8 cellular contexts compared by ENCODE assay signal in genomic region chr1:220776725-220777326, GRCh38. TPM values are rescaled to one million over a fixed set of nuclear protein-coding genes. Genes with fewer than 3 reads are reported as not detected.
DNase-seq lines count a peak whose midpoint lies in the region; ATAC-seq and TF ChIP-seq lines count a peak whose summit lies in the region.

No MANE protein-coding gene starts in this region.

- TF ChIP-seq CTCF in GM06990 (IDR thresholded peaks at IDR 0.05; ENCODE audit: insufficient read depth, low read length, poor library complexity, severe bottlenecking) = peak; percentile 94
- peak; percentile 92 for TF ChIP-seq CTCF in LNCaP clone FGC (IDR thresholded peaks at IDR 0.05; ENCODE audit: control insufficient read depth, extremely low read depth, insufficient read depth)
- peak; percentile 97 for TF ChIP-seq CTCF in progenitor cell of endocrine pancreas (IDR thresholded peaks at IDR 0.05; ENCODE audit: unreplicated experiment)

- peak; percentile 68 for DNase-seq in GM06990 (ENCODE audit: extremely low read depth, insufficient read length)
- DNase-seq in GOT3 (lab: John Stamatoyannopoulos, UW) = peak; percentile 8
- no peak for DNase-seq in LNCaP clone FGC (ENCODE audit: low read depth)
- DNase-seq in SHP77 (lab: John Stamatoyannopoulos, UW) = peak; percentile 57 to 58
- DNase-seq in activated naive CD4-positive, alpha-beta T cell treated with anti-CD3 and anti-CD28 coated beads, Interleukin-2, amount 10 ng/mL, durations not matched to agents 7 days and 5 days = peak; percentile 77
- DNase-seq in Right ventricle myocardium inferior (ENCODE audit: missing footprints) = peak; percentile 92
- peak; percentile 84 for DNase-seq in progenitor cell of endocrine pancreas (ENCODE audit: low spot score, unreplicated experiment)

- H3K27ac Mint-ChIP-seq in activated naive CD4-positive, alpha-beta T cell treated with anti-CD3 and anti-CD28 coated beads, Interleukin-2, amount 10 ng/mL, durations not matched to agents 7 days and 5 days = no peak overlapping the region
- no peak overlapping the region for H3K27ac Mint-ChIP-seq in progenitor cell of endocrine pancreas

- peaks cover 12% of the 10 kb centered on the region for H3K27me3 Mint-ChIP-seq in activated naive CD4-positive, alpha-beta T cell treated with anti-CD3 and anti-CD28 coated beads, Interleukin-2, amount 10 ng/mL, durations not matched to agents 7 days and 5 days
- H3K27me3 Mint-ChIP-seq in progenitor cell of endocrine pancreas = no peaks in the 10 kb centered on the region

- no peak overlapping the region for H3K4me3 Mint-ChIP-seq in activated naive CD4-positive, alpha-beta T cell treated with anti-CD3 and anti-CD28 coated beads, Interleukin-2, amount 10 ng/mL, durations not matched to agents 7 days and 5 days
- no peak overlapping the region for H3K4me3 Mint-ChIP-seq in progenitor cell of endocrine pancreas (ENCODE audit: low read depth)

- H3K27me3 ChIP-seq in GM06990 (replicated peaks; ENCODE audit: control insufficient read depth, insufficient read depth, low read length) = no peaks in the 10 kb centered on the region

- intact Hi-C loops in Right ventricle myocardium inferior (cut with DNase I) = no loop called here

- CTCF ChIA-PET in activated naive CD4-positive, alpha-beta T cell treated with anti-CD3 and anti-CD28 coated beads, Interleukin-2, amount 10 ng/mL, durations not matched to agents 7 days and 5 days (lab: Charles Lee) = interaction anchor here (0.6 to 3.5 kb wide), 16 partner anchors 10 to 788 kb away, joined by 3 to 15 read pairs (median 3); partner anchors contain the start of gene MTARC1

- no peaks in the 10 kb centered on the region for H3K36me3 Mint-ChIP-seq in activated naive CD4-positive, alpha-beta T cell treated with anti-CD3 and anti-CD28 coated beads, Interleukin-2, amount 10 ng/mL, durations not matched to agents 7 days and 5 days
- no peaks in the 10 kb centered on the region for H3K36me3 Mint-ChIP-seq in progenitor cell of endocrine pancreas (ENCODE audit: insufficient read depth)

- peaks cover 1% of the 10 kb centered on the region; the same call in 1 of the 2 replicates for H3K36me3 ChIP-seq in GM06990 (ENCODE audit: control insufficient read depth, insufficient read depth, low read length)

- no peaks in the 10 kb centered on the region for H3K9me3 Mint-ChIP-seq in activated naive CD4-positive, alpha-beta T cell treated with anti-CD3 and anti-CD28 coated beads, Interleukin-2, amount 10 ng/mL, durations not matched to agents 7 days and 5 days
- no peaks in the 10 kb centered on the region for H3K9me3 Mint-ChIP-seq in progenitor cell of endocrine pancreas (ENCODE audit: low read depth)

- peak; percentile 93 for ATAC-seq in Right ventricle myocardium inferior
- ATAC-seq in GM21447 (IDR thresholded peaks at IDR 0.05; ENCODE audit: unreplicated experiment) = no peak

- H3K4me3 ChIP-seq in GM06990 (replicated peaks; ENCODE audit: low read depth, low read length) (no peak overlapping the region), LNCaP clone FGC (ENCODE audit: low read depth, low read length) (no peak overlapping the region)

- H3K4me1 Mint-ChIP-seq in activated naive CD4-positive, alpha-beta T cell treated with anti-CD3 and anti-CD28 coated beads, Interleukin-2, amount 10 ng/mL, durations not matched to agents 7 days and 5 days = no peaks in the 10 kb centered on the region
- H3K4me1 Mint-ChIP-seq in progenitor cell of endocrine pancreas (ENCODE audit: low read depth) = no peaks in the 10 kb centered on the region

RNA-seq across cellular contexts. Expression of gene MTARC1, which starts 9.9 kb away (rescaled TPM):
- total RNA-seq in Right ventricle myocardium inferior = 7.9 TPM
- 37.1 and 40.5 TPM in 2 replicates for total RNA-seq in progenitor cell of endocrine pancreas

RNA-seq across cellular contexts. Expression of gene MTARC2, which starts 28.7 kb away (rescaled TPM):
- total RNA-seq in Right ventricle myocardium inferior (27.4 TPM), progenitor cell of endocrine pancreas (14.3 and 18.3 TPM in 2 replicates)
